11 cellular contexts compared by ENCODE assay signal in genomic region chr2:134198006-134198634, GRCh38. TPM values are rescaled to one million over a fixed set of nuclear protein-coding genes. Genes with fewer than 3 reads are reported as not detected.
DNase-seq lines count a peak whose midpoint lies in the region; ATAC-seq, FAIRE-seq and TF ChIP-seq lines count a peak whose summit lies in the region.
"Had no signal": no experiment of that assay in that cellular context is flagged by ENCODE, and none has a peak within 500 bp of the region (broad histone marks: within the 10 kb centered on the region; RNA-seq: fewer than 3 reads in every experiment).

No MANE protein-coding gene starts in this region.

- H3K4me3 ChIP-seq in BLaER1: no peak overlapping the region
- no peak overlapping the region for H3K4me3 ChIP-seq in fibroblast of the aortic adventitia (ENCODE audit: low read depth, low read length)
- no peak overlapping the region for H3K4me3 ChIP-seq in smooth muscle cell
- no peak overlapping the region for H3K4me3 ChIP-seq in BE2C (ENCODE audit: low read depth, low read length)
- no peak overlapping the region for H3K4me3 ChIP-seq in MG63

- no peak overlapping the region for H2AFZ ChIP-seq in smooth muscle cell (ENCODE audit: low read depth)

- H3F3A ChIP-seq in smooth muscle cell (ENCODE audit: low read depth): no peaks in the 10 kb centered on the region

- TF ChIP-seq CTCF in fibroblast of the aortic adventitia (IDR thresholded peaks at IDR 0.05; ENCODE audit: insufficient read depth, low read length) (no peak), smooth muscle cell (IDR thresholded peaks at IDR 0.05; ENCODE audit: borderline replicate concordance, insufficient read depth, poor library complexity, severe bottlenecking) (no peak), BE2C (IDR thresholded peaks at IDR 0.05; ENCODE audit: low read depth, low read length) (no peak)

- WGBS in smooth muscle cell (ENCODE audit: low lambda C conversion rate): 81% methylated on average over 1 of the region's 1 CpG

- peak overlapping the region; percentile 42 for H3K4me2 ChIP-seq in BLaER1
- no peak overlapping the region for H3K4me2 ChIP-seq in smooth muscle cell

- H3K36me3 ChIP-seq in BLaER1 (peaks cover 28% of the 10 kb centered on the region), KOPT-K1 (ENCODE audit: insufficient read depth, low read length) (no peaks in the 10 kb centered on the region), smooth muscle cell (ENCODE audit: low read depth) (no peaks in the 10 kb centered on the region), BE2C (no peaks in the 10 kb centered on the region), MG63 (no peaks in the 10 kb centered on the region)

- no peaks in the 10 kb centered on the region for H3K9me3 ChIP-seq in BLaER1
- no peaks in the 10 kb centered on the region for H3K9me3 ChIP-seq in KOPT-K1 (ENCODE audit: insufficient read depth, low read length, poor library complexity, severe bottlenecking)
- H3K9me3 ChIP-seq in smooth muscle cell (replicated peaks; ENCODE audit: low read depth): no peaks in the 10 kb centered on the region
- no peaks in the 10 kb centered on the region for H3K9me3 ChIP-seq in BE2C
- no peaks in the 10 kb centered on the region for H3K9me3 ChIP-seq in MG63

- H3K27ac ChIP-seq in BLaER1: peak overlapping the region; percentile 24
- H3K27ac ChIP-seq in KOPT-K1 (ENCODE audit: low read depth, low read length, poor library complexity, severe bottlenecking): peak overlapping the region; percentile 2
- H3K27ac ChIP-seq in smooth muscle cell (ENCODE audit: low read depth): no peak overlapping the region

- DNase-seq in GM12891 (ENCODE audit: insufficient read length, low spot score) (no peak), fibroblast of the aortic adventitia (ENCODE audit: low read depth) (peak; percentile 40), smooth muscle cell (lab: John Stamatoyannopoulos, UW; ENCODE audit: unreplicated experiment) (no peak), BE2C (no peak), MG63 (no peak)
- DNase-seq: NCI-H1694; SHP77; stimulated activated CD4-positive, alpha-beta T cell treated with anti-CD3 and anti-CD28 coated beads, Interleukin-4, amount 100 ng/mL, for 1 hour had no signal

- no peak for ATAC-seq in HG03175 (IDR thresholded peaks at IDR 0.05; ENCODE audit: unreplicated experiment)

- H3K4me1 ChIP-seq in BLaER1 (peaks cover 96% of the 10 kb centered on the region), smooth muscle cell (ENCODE audit: low read depth) (peaks cover 13% of the 10 kb centered on the region), BE2C (no peaks in the 10 kb centered on the region)

- no peak for TF ChIP-seq POLR2A in GM12891 (IDR thresholded peaks at IDR 0.05; ENCODE audit: low read depth, low read length)

- no peak overlapping the region for H3K9ac ChIP-seq in BLaER1
- no peak overlapping the region for H3K9ac ChIP-seq in smooth muscle cell (ENCODE audit: low read depth)

- FAIRE-seq in GM12891 (lab: Jason Lieb, UNC): peak; percentile 54

- H4K20me1 ChIP-seq in BLaER1 (peaks cover 100% of the 10 kb centered on the region), smooth muscle cell (ENCODE audit: low read depth) (peaks cover 94% of the 10 kb centered on the region)

- peaks cover 8% of the 10 kb centered on the region for H3K79me2 ChIP-seq in smooth muscle cell (ENCODE audit: low read depth)

- no peaks in the 10 kb centered on the region for H3K27me3 ChIP-seq in BLaER1
- H3K27me3 ChIP-seq in smooth muscle cell (ENCODE audit: low read depth): no peaks in the 10 kb centered on the region
- no peaks in the 10 kb centered on the region for H3K27me3 ChIP-seq in BE2C
- H3K27me3 ChIP-seq in MG63: no peaks in the 10 kb centered on the region

TF ChIP-seq in GM12891, 5 proteins besides CTCF, POLR2A, EP300 and RAD21:
- no peak for TF ChIP-seq POLR2AphosphoS5 (IDR thresholded peaks at IDR 0.05; ENCODE audit: low read depth, low read length)
- no peak for TF ChIP-seq PAX5 (IDR thresholded peaks at IDR 0.05; ENCODE audit: insufficient read depth, low read length, severe bottlenecking)
- TF ChIP-seq POU2F2 (IDR thresholded peaks at IDR 0.05; ENCODE audit: low read depth, low read length): no peak
- TF ChIP-seq SPI1 (IDR thresholded peaks at IDR 0.05; ENCODE audit: low read depth, low read length): no peak
- TF ChIP-seq TAF1 (IDR thresholded peaks at IDR 0.05; ENCODE audit: low read depth, low read length): no peak

RNA-seq across cellular contexts. Expression of gene MGAT5, which starts 55.8 kb away (rescaled TPM):
- 27.6 TPM for polyA plus RNA-seq in GM12891 (2012; ENCODE audit: low read depth, missing spikeins)
- 15.8 and 46.5 TPM in 2 replicates for total RNA-seq in fibroblast of the aortic adventitia (ENCODE audit: low replicate concordance)
- total RNA-seq in smooth muscle cell: 33.8 and 49.1 TPM in 2 replicates
- polyA plus RNA-seq in smooth muscle cell: 4.5 and 5.0 TPM in 2 replicates
- polyA plus RNA-seq in BE2C (2012; ENCODE audit: insufficient read depth, insufficient read length, low read depth): 20.4 TPM
- total RNA-seq in MG63 (2014; rRNA removed; shearing (Covaris generic); ENCODE audit: low replicate concordance): 7.8 and 11.5 TPM in 2 replicates
